In the genomic region with DNA sequence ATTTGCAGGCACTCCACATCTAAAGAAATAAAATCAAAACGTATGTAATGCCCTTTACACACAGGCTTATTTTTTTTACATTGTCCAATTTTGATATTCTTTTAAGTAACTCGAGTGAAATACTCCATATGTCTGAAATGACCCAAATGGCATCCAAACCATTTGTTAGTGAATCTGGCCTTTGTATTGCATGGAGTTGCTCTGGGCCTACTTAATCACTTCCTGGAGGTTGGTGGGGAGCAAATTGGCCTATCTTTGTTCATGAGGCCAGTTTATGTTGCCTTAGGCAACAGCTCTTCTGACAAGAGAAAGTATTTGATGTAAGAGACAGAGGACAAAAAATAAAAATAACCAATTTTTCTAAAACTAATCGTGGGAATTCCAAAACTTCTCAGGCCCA, we compare ENCODE assay signal across 18 cellular contexts. TPM values are rescaled to one million over a fixed set of nuclear protein-coding genes. Genes with fewer than 3 reads are reported as not detected.
DNase-seq lines count a peak whose midpoint lies in the region; ATAC-seq and TF ChIP-seq lines count a peak whose summit lies in the region.
"Had no signal": no experiment of that assay in that cellular context is flagged by ENCODE, and none has a peak within 500 bp of the region (broad histone marks: within the 10 kb centered on the region; RNA-seq: fewer than 3 reads in every experiment).

No MANE protein-coding gene starts in this region.

- H3K9me3 ChIP-seq in endodermal cell (ENCODE audit: control insufficient read depth, low read length), result no peaks in the 10 kb centered on the region
- H3K9me3 ChIP-seq: right lobe of liver had no signal

- POLR2A ChIA-PET in naive thymus-derived CD8-positive, alpha-beta T cell (lab: Charles Lee), result interaction anchor here (0.9 kb wide), 1 partner anchor 14 kb away, joined by 4 read pairs; no protein-coding TSS in a partner anchor

- no peaks in the 10 kb centered on the region for H3K27me3 ChIP-seq in endodermal cell (ENCODE audit: control insufficient read depth, insufficient read depth, low read length, poor library complexity, severe bottlenecking)
- H3K27me3 ChIP-seq: right lobe of liver had no signal

- peak overlapping the region; percentile 77 for H3K27ac ChIP-seq in endodermal cell (ENCODE audit: low read depth, low read length)
- H3K27ac ChIP-seq: right lobe of liver, VCaP had no signal

- no peaks in the 10 kb centered on the region for H3K9me3 Mint-ChIP-seq in endodermal cell
- no peaks in the 10 kb centered on the region for H3K9me3 Mint-ChIP-seq in naive thymus-derived CD8-positive, alpha-beta T cell
- H3K9me3 Mint-ChIP-seq: activated naive CD4-positive, alpha-beta T cell treated with anti-CD3 and anti-CD28 coated beads, Interleukin-2, amount 50 U/mL, for 24 hours had no signal

- H3K4me3 ChIP-seq in endodermal cell (ENCODE audit: low read length), result no peak overlapping the region
- H3K4me3 ChIP-seq: right lobe of liver had no signal

- ATAC-seq in naive thymus-derived CD8-positive, alpha-beta T cell, result no peak
- ATAC-seq in HG03457 (IDR thresholded peaks at IDR 0.05; ENCODE audit: unreplicated experiment), result no peak
- ATAC-seq: left ventricle myocardium superior, PC-3, right lobe of liver had no signal

- H3K36me3 ChIP-seq in endodermal cell (ENCODE audit: control insufficient read depth, insufficient read depth, low read length), result no peaks in the 10 kb centered on the region
- H3K36me3 ChIP-seq: right lobe of liver had no signal

- H3K4me1 Mint-ChIP-seq in endodermal cell, result no peaks in the 10 kb centered on the region
- H3K4me1 Mint-ChIP-seq in naive thymus-derived CD8-positive, alpha-beta T cell, result peaks cover 0 to 11% (median 7%) of the 10 kb centered on the region in 4 donors

- WGBS in endodermal cell (ENCODE audit: insufficient coverage in 1 of 2, insufficient read length in 1 of 2), 2 experiments, result 58 to 60% methylated on average over 2 of the region's 3 CpGs

- no peak overlapping the region for H3K4me3 Mint-ChIP-seq in endodermal cell
- H3K4me3 Mint-ChIP-seq in naive thymus-derived CD8-positive, alpha-beta T cell, result no peak overlapping the region
- H3K4me3 Mint-ChIP-seq: activated naive CD4-positive, alpha-beta T cell treated with anti-CD3 and anti-CD28 coated beads, Interleukin-2, amount 50 U/mL, for 24 hours had no signal

- no peak overlapping the region for H3K27ac Mint-ChIP-seq in endodermal cell
- H3K27ac Mint-ChIP-seq in naive thymus-derived CD8-positive, alpha-beta T cell, result peak overlapping the region in 6 of 10 donors; percentile 4 to 48 (median 8)
- H3K27ac Mint-ChIP-seq: activated naive CD4-positive, alpha-beta T cell treated with anti-CD3 and anti-CD28 coated beads, Interleukin-2, amount 50 U/mL, for 24 hours had no signal

- H3K9ac ChIP-seq in endodermal cell (ENCODE audit: extremely low read depth, low read length, poor library complexity, severe bottlenecking), result no peak overlapping the region

- no peaks in the 10 kb centered on the region for H3K27me3 Mint-ChIP-seq in endodermal cell (ENCODE audit: insufficient read depth)
- no peaks in the 10 kb centered on the region for H3K27me3 Mint-ChIP-seq in naive thymus-derived CD8-positive, alpha-beta T cell
- H3K27me3 Mint-ChIP-seq: activated naive CD4-positive, alpha-beta T cell treated with anti-CD3 and anti-CD28 coated beads, Interleukin-2, amount 50 U/mL, for 24 hours had no signal

- peak; percentile 25 for DNase-seq in GM04503 (ENCODE audit: low read depth)
- DNase-seq in NCI-H146 treated with DMSO at 0.1 percent for 48 hours (lab: John Stamatoyannopoulos, UW; ENCODE audit: unreplicated experiment), result peak; percentile 48
- DNase-seq in endodermal cell, result no peak
- DNase-seq in naive thymus-derived CD8-positive, alpha-beta T cell, result no peak
- no peak for DNase-seq in DMS 273 treated with DMSO at 0.1 percent for 48 hours (lab: John Stamatoyannopoulos, UW)
- no peak for DNase-seq in cerebellum (ENCODE audit: low spot score)
- no peak for DNase-seq in SKM-1 treated with dmso at 0.1 percent for 144 hours (lab: John Stamatoyannopoulos, UW; ENCODE audit: unreplicated experiment)
- DNase-seq: hippocampal formation; left ventricle myocardium superior; NCI-H1092 treated with DMSO at 0.1 percent for 48 hours; NCI-H226; PC-3; right lobe of liver; stimulated activated CD4-positive, alpha-beta T cell treated with anti-CD3 and anti-CD28 coated beads, Interleukin-4, amount 100 ng/mL, for 24 hours; trophoblast cell had no signal

- H3K4me1 ChIP-seq in endodermal cell (ENCODE audit: control insufficient read depth, insufficient read depth, low read length), result no peaks in the 10 kb centered on the region
- H3K4me1 ChIP-seq: right lobe of liver had no signal

- no peak for TF ChIP-seq CTCF in endodermal cell (conservative IDR thresholded peaks at IDR 0.05)

- no peaks in the 10 kb centered on the region for H3K36me3 Mint-ChIP-seq in endodermal cell (ENCODE audit: low read depth)
- H3K36me3 Mint-ChIP-seq in naive thymus-derived CD8-positive, alpha-beta T cell, result no peaks in the 10 kb centered on the region
- H3K36me3 Mint-ChIP-seq: activated naive CD4-positive, alpha-beta T cell treated with anti-CD3 and anti-CD28 coated beads, Interleukin-2, amount 50 U/mL, for 24 hours had no signal

RNA-seq across cellular contexts. Expression of a gene that starts 47.6 kb away (rescaled TPM):
- total RNA-seq in endodermal cell, result 10 to 100 TPM in 1 of 2 donors, 1 to 10 TPM in 1; 6.2 to 10.8 TPM
- polyA plus RNA-seq in endodermal cell (2013, experiment 1 of 2), result 22.2 TPM
- 19.4 TPM for polyA plus RNA-seq in endodermal cell (2013, experiment 2 of 2)
- 10 to 100 TPM; 72.2 to 72.6 TPM for total RNA-seq in naive thymus-derived CD8-positive, alpha-beta T cell
- 10 to 100 TPM; 13.8 to 32.9 (median 26.7) TPM for polyA plus RNA-seq in naive thymus-derived CD8-positive, alpha-beta T cell
- 35.9 TPM for total RNA-seq in cerebellum

Comparison
In these comparisons a context has a peak if more than half of its experiments do, and no peak if none do; other contexts are left out.
1. DNase-seq: peak in GM04503 (single experiment) and NCI-H146 treated with DMSO at 0.1 percent for 48 hours (single experiment); none in endodermal cell (single experiment), naive thymus-derived CD8-positive, alpha-beta T cell (0 of 10), DMS 273 treated with DMSO at 0.1 percent for 48 hours (single experiment), cerebellum (single experiment) and SKM-1 treated with dmso at 0.1 percent for 144 hours (single experiment).